In genomic region chr7:14871880-14872279, GRCh38 we compare ENCODE assay signal across 34 cellular contexts. TPM values are rescaled to one million over a fixed set of nuclear protein-coding genes. Genes with fewer than 3 reads are reported as not detected.
"Had no signal": no experiment of that assay in that cellular context is flagged by ENCODE, and none has a peak within 500 bp of the region (broad histone marks: within the 10 kb centered on the region; RNA-seq: fewer than 3 reads in every experiment).

No MANE protein-coding gene starts in this region.

- H3K9me3 ChIP-seq: adrenal gland, body of pancreas, breast epithelium had no signal

- H3K27me3 ChIP-seq: adrenal gland, body of pancreas, brain microvascular endothelial cell, breast epithelium had no signal

- H3K27ac ChIP-seq: adrenal gland, body of pancreas, brain microvascular endothelial cell, breast epithelium, VCaP had no signal

- DNase-seq: activated B cell treated with CpG ODN at 0.5 μM for 24 hours; activated CD4-positive, alpha-beta memory T cell treated with anti-CD3 and anti-CD28 coated beads for 36 hours; activated CD4-positive, alpha-beta T cell treated with anti-CD3 and anti-CD28 coated beads for 4 hours; activated CD4-positive, alpha-beta T cell treated with anti-CD3 and anti-CD28 coated beads, Interleukin-2, amount 10 ng/mL, durations not matched to agents 24 days and 14 days; activated CD4-positive, alpha-beta T cell treated with anti-CD3 and anti-CD28 coated beads, Interleukin-2, amount 50 U/mL, for 1 hour; activated CD4-positive, alpha-beta T cell treated with anti-CD3 and anti-CD28 coated beads, Interleukin-2, amount 50 U/mL, for 4 hours; activated CD4-positive, CD25-positive, alpha-beta regulatory T cell treated with anti-CD3 and anti-CD28 coated beads, Interleukin-2, amount 50 U/mL, for 72 hours; activated CD8-positive, alpha-beta memory T cell treated with anti-CD3 and anti-CD28 coated beads, Interleukin-2, amount 50 U/mL, for 4 hours; activated CD8-positive, alpha-beta T cell treated with anti-CD3 and anti-CD28 coated beads for 36 hours; activated effector memory CD4-positive, alpha-beta T cell treated with anti-CD3 and anti-CD28 coated beads, Interleukin-2, amount 50 U/mL, for 16 hours; activated gamma-delta T cell treated with Interleukin-2 at 50 U/mL for 16 hours; activated naive CD4-positive, alpha-beta T cell; activated naive CD4-positive, alpha-beta T cell treated with anti-CD3 and anti-CD28 coated beads for 36 hours; activated naive CD4-positive, alpha-beta T cell treated with anti-CD3 and anti-CD28 coated beads, Interleukin-2, amount 50 U/mL, for 16 hours; activated naive CD8-positive, alpha-beta T cell treated with anti-CD3 and anti-CD28 coated beads for 36 hours; activated T-cell treated with anti-CD3 and anti-CD28 coated beads for 4 hours; activated T-cell treated with anti-CD3 and anti-CD28 coated beads, Interleukin-2, amount 50 U/mL, for 1 hour; activated T-cell treated with anti-CD3 and anti-CD28 coated beads, Interleukin-2, amount 50 U/mL, for 4 hours; activated T-cell treated with anti-CD3 and anti-CD28 coated beads, Interleukin-2, amount 50 U/mL, for 72 hours; adrenal gland; amniotic stem cell; aorta; body of pancreas; brain microvascular endothelial cell; central memory CD4-positive, alpha-beta T cell; T-helper 1 cell; T-helper 2 cell; T-helper 9 cell had no signal

- H3K36me3 ChIP-seq: adrenal gland, brain microvascular endothelial cell, breast epithelium had no signal

- H3K4me1 ChIP-seq: adrenal gland, body of pancreas, breast epithelium had no signal

- ATAC-seq: activated CD8-positive, alpha-beta T cell treated with anti-CD3 and anti-CD28 coated beads for 36 hours; activated naive CD4-positive, alpha-beta T cell treated with anti-CD3 and anti-CD28 coated beads, Interleukin-2, amount 50 U/mL, for 72 hours; activated T-cell treated with anti-CD3 and anti-CD28 coated beads, Interleukin-2, amount 50 U/mL, for 4 hours; activated T-cell treated with anti-CD3 and anti-CD28 coated beads, Interleukin-2, amount 50 U/mL, for 72 hours; activated T-helper 17 cell treated with anti-CD3 and anti-CD28 coated beads, Interleukin-2, amount 50 U/mL, for 72 hours; body of pancreas had no signal

- H3K4me3 ChIP-seq: adrenal gland, body of pancreas, breast epithelium had no signal

RNA-seq across cellular contexts. Expression of gene DGKB, which starts 30.7 kb away (rescaled TPM):
- total RNA-seq: activated B cell treated with CpG ODN at 0.5 μM for 24 hours; activated CD4-positive, alpha-beta memory T cell treated with anti-CD3 and anti-CD28 coated beads for 36 hours; activated CD4-positive, alpha-beta T cell treated with anti-CD3 and anti-CD28 coated beads, Interleukin-2, amount 10 ng/mL, durations not matched to agents 24 days and 14 days; activated CD8-positive, alpha-beta memory T cell treated with anti-CD3 and anti-CD28 coated beads for 36 hours; activated CD8-positive, alpha-beta T cell treated with anti-CD3 and anti-CD28 coated beads for 36 hours; activated naive CD4-positive, alpha-beta T cell treated with anti-CD3 and anti-CD28 coated beads for 36 hours; activated naive CD4-positive, alpha-beta T cell treated with anti-CD3 and anti-CD28 coated beads, Interleukin-2, amount 50 U/mL, for 72 hours; activated naive CD8-positive, alpha-beta T cell treated with anti-CD3 and anti-CD28 coated beads for 36 hours; activated T-cell treated with anti-CD3 and anti-CD28 coated beads, Interleukin-2, amount 50 U/mL, for 4 hours; activated T-cell treated with anti-CD3 and anti-CD28 coated beads, Interleukin-2, amount 50 U/mL, for 72 hours; activated T-helper 1 cell treated with anti-CD3 and anti-CD28 coated beads, Interleukin-12 subunit alpha, Interleukin-12 subunit beta, Interleukin-2, Interleukin-4 antibody, amounts not matched to agents 30 ng/mL and 10 ng/mL and 1 ng/mL, durations not matched to agents 14 hours and 24 hours and 36 hours; activated T-helper 17 cell treated with anti-CD3 and anti-CD28 coated beads, Interleukin-2, amount 50 U/mL, for 72 hours had no signal
- polyA plus RNA-seq: aorta had no signal
